Comparison of ENCODE assay signal across 20 cellular contexts in genomic region chr6:114140416-114140815, GRCh38.
DNase-seq lines count a peak whose midpoint lies in the region; ATAC-seq and TF ChIP-seq lines count a peak whose summit lies in the region.
"Had no signal": no experiment of that assay in that cellular context is flagged by ENCODE, and none has a peak within 500 bp of the region (broad histone marks: within the 10 kb centered on the region; RNA-seq: fewer than 3 reads in every experiment).

No MANE protein-coding gene starts in this region.

- H3K27me3 Mint-ChIP-seq in osteocyte (ENCODE audit: unreplicated experiment) = peaks cover 5% of the 10 kb centered on the region
- H3K27me3 Mint-ChIP-seq in stimulated activated naive B cell treated with anti-CD40 and anti-IgM and Interleukin-4, amounts not matched to agents 10 μg/mL and 1 μg/mL and 100 μg/mL, for 72 hours = peaks cover 0 to 6% of the 10 kb centered on the region in 2 donors

- peak overlapping the region; percentile 12 for H3K27ac Mint-ChIP-seq in osteocyte (ENCODE audit: unreplicated experiment)
- no peak overlapping the region for H3K27ac Mint-ChIP-seq in stimulated activated naive B cell treated with anti-CD40 and anti-IgM and Interleukin-4, amounts not matched to agents 10 μg/mL and 1 μg/mL and 100 μg/mL, for 72 hours
- H3K27ac Mint-ChIP-seq: CD14-positive monocyte had no signal

- H3K4me1 ChIP-seq in hepatocyte (ENCODE audit: insufficient read depth) = no peaks in the 10 kb centered on the region
- H3K4me1 ChIP-seq: A549 had no signal

- TF ChIP-seq CTCF in osteocyte (IDR thresholded peaks at IDR 0.05) = no peak
- TF ChIP-seq CTCF in hepatocyte (IDR thresholded peaks at IDR 0.05; ENCODE audit: poor library complexity) = no peak

- no peak overlapping the region for H3K4me2 ChIP-seq in hepatocyte
- H3K4me2 ChIP-seq: A549 had no signal

- ATAC-seq in stimulated activated naive B cell treated with anti-CD40 and anti-IgM and Interleukin-4, amounts not matched to agents 10 μg/mL and 1 μg/mL and 100 μg/mL, for 72 hours (replicated peaks) = no peak
- ATAC-seq in GM21737 (IDR thresholded peaks at IDR 0.05; ENCODE audit: unreplicated experiment) = no peak
- ATAC-seq: A549 had no signal

- peak; percentile 6 for DNase-seq in EH (ENCODE audit: low read depth)
- peak; percentile 42 for DNase-seq in MG63
- DNase-seq in dedifferentiated amniotic fluid mesenchymal stem cell (ENCODE audit: extremely low spot score) = peak; percentile 50
- no peak for DNase-seq in osteocyte (ENCODE audit: extremely low spot score, unreplicated experiment)
- no peak for DNase-seq in stimulated activated naive B cell treated with anti-CD40 and anti-IgM and Interleukin-4, amounts not matched to agents 10 μg/mL and 1 μg/mL and 100 μg/mL, for 72 hours
- DNase-seq in hepatocyte (ENCODE audit: low spot score) = no peak
- DNase-seq in HuH-7 (ENCODE audit: low spot score) = no peak
- DNase-seq: AML-193, DMS 273 treated with DMSO at 0.1 percent for 48 hours, H7, MV-4-11, NCI-H1417, NCI-H1930, NCI-H2171, NCI-H446, NCI-H69, SIG-M5 had no signal

- no peaks in the 10 kb centered on the region for H3K36me3 Mint-ChIP-seq in osteocyte (ENCODE audit: unreplicated experiment)
- H3K36me3 Mint-ChIP-seq in stimulated activated naive B cell treated with anti-CD40 and anti-IgM and Interleukin-4, amounts not matched to agents 10 μg/mL and 1 μg/mL and 100 μg/mL, for 72 hours = no peaks in the 10 kb centered on the region
- H3K36me3 Mint-ChIP-seq: CD14-positive monocyte had no signal

- H3K4me3 Mint-ChIP-seq in osteocyte (ENCODE audit: unreplicated experiment) = no peak overlapping the region
- no peak overlapping the region for H3K4me3 Mint-ChIP-seq in stimulated activated naive B cell treated with anti-CD40 and anti-IgM and Interleukin-4, amounts not matched to agents 10 μg/mL and 1 μg/mL and 100 μg/mL, for 72 hours
- H3K4me3 Mint-ChIP-seq: CD14-positive monocyte had no signal

- no peak overlapping the region for H2AFZ ChIP-seq in hepatocyte

- H3K9me3 ChIP-seq in MG63 (no peaks in the 10 kb centered on the region), hepatocyte (ENCODE audit: low read depth) (no peaks in the 10 kb centered on the region)
- H3K9me3 ChIP-seq: A549 had no signal

- WGBS in hepatocyte (ENCODE audit: low lambda C conversion rate, missing lambda C conversion rate) = 52% methylated on average over 5 of the region's 5 CpGs

- no peaks in the 10 kb centered on the region for H3K79me2 ChIP-seq in hepatocyte

- H3K27ac ChIP-seq in hepatocyte = no peak overlapping the region
- H3K27ac ChIP-seq: A549 had no signal

- H3K4me1 Mint-ChIP-seq in osteocyte (ENCODE audit: unreplicated experiment) = peaks cover 12% of the 10 kb centered on the region
- H3K4me1 Mint-ChIP-seq in stimulated activated naive B cell treated with anti-CD40 and anti-IgM and Interleukin-4, amounts not matched to agents 10 μg/mL and 1 μg/mL and 100 μg/mL, for 72 hours = no peaks in the 10 kb centered on the region
- H3K4me1 Mint-ChIP-seq: CD14-positive monocyte had no signal

- H4K20me1 ChIP-seq in hepatocyte (ENCODE audit: insufficient read depth, poor library complexity, severe bottlenecking) = no peaks in the 10 kb centered on the region

- no peaks in the 10 kb centered on the region for H3K9me3 Mint-ChIP-seq in osteocyte (ENCODE audit: unreplicated experiment)
- peaks cover 2 to 4% of the 10 kb centered on the region in 2 donors for H3K9me3 Mint-ChIP-seq in stimulated activated naive B cell treated with anti-CD40 and anti-IgM and Interleukin-4, amounts not matched to agents 10 μg/mL and 1 μg/mL and 100 μg/mL, for 72 hours

- H3K27me3 ChIP-seq in MG63 (no peaks in the 10 kb centered on the region), hepatocyte (no peaks in the 10 kb centered on the region)

- no peaks in the 10 kb centered on the region for H3K36me3 ChIP-seq in MG63
- no peaks in the 10 kb centered on the region for H3K36me3 ChIP-seq in hepatocyte (replicated peaks; ENCODE audit: insufficient read depth, low read depth)

- no peaks in the 10 kb centered on the region for H3K9me2 ChIP-seq in hepatocyte (replicated peaks; ENCODE audit: insufficient read depth)

- H3K4me3 ChIP-seq in MG63 = no peak overlapping the region
- H3K4me3 ChIP-seq in hepatocyte = no peak overlapping the region
- H3K4me3 ChIP-seq: A549 had no signal

Comparison
In these comparisons a context has a peak if more than half of its experiments do, and no peak if none do; other contexts are left out.
1. DNase-seq: peak in EH (single experiment), MG63 (single experiment) and dedifferentiated amniotic fluid mesenchymal stem cell (single experiment); none in osteocyte (single experiment), stimulated activated naive B cell treated with anti-CD40 and anti-IgM and Interleukin-4, amounts not matched to agents 10 μg/mL and 1 μg/mL and 100 μg/mL, for 72 hours (single experiment), hepatocyte (single experiment) and HuH-7 (single experiment).